ENCODE assay signal across 1 cellular context in genomic region chr5:36242534-36243144, GRCh38.
TF ChIP-seq lines count a peak whose summit lies in the region.

No MANE protein-coding gene starts in this region.

TF ChIP-seq in K562, 482 proteins besides CTCF, POLR2A, EP300 and RAD21 (continued from another document and continues in another):
- TF ChIP-seq ETV5 (CRISPR knock-in tag; IDR thresholded peaks at IDR 0.05; ENCODE audit: low read depth) (no peak), ADNP (tag; IDR thresholded peaks at IDR 0.05) (no peak), MEF2D (tag; conservative IDR thresholded peaks at IDR 0.05; ENCODE audit: low read depth) (0 out of 2 replicates have a peak, but pooled peaks have one; percentile 9), ZNF76 (CRISPR knock-in tag; IDR thresholded peaks at IDR 0.05; ENCODE audit: borderline replicate concordance) (0 out of 2 replicates have a peak, but pooled peaks have one; percentile 9), KLF1 (tag; IDR thresholded peaks at IDR 0.05) (no peak), MAX (CRISPR knock-in tag; IDR thresholded peaks at IDR 0.05) (no peak), CCAR2 (IDR thresholded peaks at IDR 0.05; ENCODE audit: low read depth, low read length) (no peak), HNRNPH1 (optimal IDR thresholded peaks at IDR 0.05; ENCODE audit: low read depth, low read length) (no peak), ZNF274 (IDR thresholded peaks at IDR 0.05; ENCODE audit: borderline replicate concordance, low read depth, low read length) (no peak), CTBP1 (IDR thresholded peaks at IDR 0.05; ENCODE audit: borderline replicate concordance) (no peak), RUNX1 (IDR thresholded peaks at IDR 0.05; ENCODE audit: low read depth) (no peak), TCF7 (IDR thresholded peaks at IDR 0.05; ENCODE audit: borderline replicate concordance) (no peak), GABPB2 (CRISPR knock-in tag; conservative IDR thresholded peaks at IDR 0.05) (no peak), ZNF445 (CRISPR knock-in tag; IDR thresholded peaks at IDR 0.05; ENCODE audit: low read depth) (no peak), ZNF253 (CRISPR knock-in tag; conservative IDR thresholded peaks at IDR 0.05) (no peak), KDM4B (IDR thresholded peaks at IDR 0.05; ENCODE audit: borderline replicate concordance in 2 of 2, low read depth in 1 of 2) (no peak), SMARCA5 (IDR thresholded peaks at IDR 0.05) (no peak), NCOA6 (IDR thresholded peaks at IDR 0.05) (no peak), TCF3 (CRISPR knock-in tag; IDR thresholded peaks at IDR 0.05) (no peak), SIN3A (IDR thresholded peaks at IDR 0.05; ENCODE audit: borderline replicate concordance in 2 of 2, control insufficient read depth in 1 of 2, low read depth in 2 of 2, low read length in 2 of 2) (no peak), ZC3H4 (CRISPR knock-in tag; IDR thresholded peaks at IDR 0.05; ENCODE audit: borderline replicate concordance) (no peak), NR2C1 (IDR thresholded peaks at IDR 0.05) (no peak), NR2C1 (tag; IDR thresholded peaks at IDR 0.05) (0 out of 2 replicates have a peak, but pooled peaks have one; percentile 1), EZH2 (IDR thresholded peaks at IDR 0.05; ENCODE audit: borderline replicate concordance, low read depth, low read length) (no peak), ATF6 (CRISPR knock-in tag; IDR thresholded peaks at IDR 0.05) (no peak), KHSRP (IDR thresholded peaks at IDR 0.05) (no peak), GABPB1 (CRISPR knock-in tag; IDR thresholded peaks at IDR 0.05) (0 out of 2 replicates have a peak, but pooled peaks have one; percentile 42), TARDBP (IDR thresholded peaks at IDR 0.05) (no peak), ZSCAN32 (CRISPR knock-in tag; IDR thresholded peaks at IDR 0.05) (no peak), ZNF24 (IDR thresholded peaks at IDR 0.05) (no peak), CBX5 (IDR thresholded peaks at IDR 0.05; ENCODE audit: borderline replicate concordance, low read depth) (no peak), CBFA2T3 (IDR thresholded peaks at IDR 0.05) (no peak), IRF9 (tag; IDR thresholded peaks at IDR 0.05) (0 out of 2 replicates have a peak, but pooled peaks have one; percentile 5), AFF4 (CRISPR knock-in tag; IDR thresholded peaks at IDR 0.05) (no peak), ZNF583 (CRISPR knock-in tag; IDR thresholded peaks at IDR 0.05) (no peak), NR3C1 (CRISPR knock-in tag; IDR thresholded peaks at IDR 0.05) (peak; percentile 1; the same call in 1 of the 2 replicates), FOXM1 (IDR thresholded peaks at IDR 0.05; ENCODE audit: low read depth) (no peak), FOXM1 (CRISPR knock-in tag; IDR thresholded peaks at IDR 0.05; ENCODE audit: low read depth) (no peak), FOXK1 (CRISPR knock-in tag; IDR thresholded peaks at IDR 0.05; ENCODE audit: borderline replicate concordance) (no peak), ZNF280B (CRISPR knock-in tag; IDR thresholded peaks at IDR 0.05) (no peak), ZNF449 (CRISPR knock-in tag; IDR thresholded peaks at IDR 0.05) (no peak), MCM7 (IDR thresholded peaks at IDR 0.05) (no peak), POLR3A (IDR thresholded peaks at IDR 0.05; ENCODE audit: borderline replicate concordance, extremely low read depth, insufficient read depth, insufficient read length) (no peak), NFRKB (IDR thresholded peaks at IDR 0.05; ENCODE audit: low read depth) (peak; percentile 13; the same call in 1 of the 2 replicates), U2AF2 (optimal IDR thresholded peaks at IDR 0.05; ENCODE audit: low read depth, low read length) (no peak), ZNF175 (CRISPR knock-in tag; IDR thresholded peaks at IDR 0.05; ENCODE audit: low read depth) (peak; percentile 24; the same call in 1 of the 2 replicates), ZNF696 (CRISPR knock-in tag; conservative IDR thresholded peaks at IDR 0.05) (no peak), MLX (CRISPR knock-in tag; conservative IDR thresholded peaks at IDR 0.05) (no peak), RREB1 (CRISPR knock-in tag; IDR thresholded peaks at IDR 0.05) (0 out of 2 replicates have a peak, but pooled peaks have one; percentile 1), PKNOX1 (IDR thresholded peaks at IDR 0.05) (no peak)
